8 cellular contexts compared by ENCODE assay signal in genomic region chr3:58332575-58333179, GRCh38. TPM values are rescaled to one million over a fixed set of nuclear protein-coding genes. Genes with fewer than 3 reads are reported as not detected.
A peak's percentile ranks its signal among the peaks of the same experiment; 100 is the strongest.
DNase-seq lines count a peak whose midpoint lies in the region; ATAC-seq and TF ChIP-seq lines count a peak whose summit lies in the region.

Gene PXK, plus strand, starts transcription at chr3:58332892. Its CDS starts 97 bp downstream, at chr3:58332989.

- peak; percentile 62 for DNase-seq in T-helper 22 cell (ENCODE audit: low read depth)
- peak in 57 of 58 donors; percentile 18 to 88 (median 77) for DNase-seq in anterior cingulate cortex (lab: John Stamatoyannopoulos, UW)
- peak; percentile 91 for DNase-seq in left ventricle myocardium superior
- peak; percentile 88 to 91 for DNase-seq in psoas muscle
- DNase-seq in ureter (ENCODE audit: low spot score), result peak; percentile 74

- peak within 1 kb of the TSS; percentile 71 for H3K9ac ChIP-seq in ES-I3 (ENCODE audit: low read depth, low read length)

- 0 to 1% (median 0%) methylated on average over 26 to 76 of the region's 76 CpGs for WGBS in psoas muscle, 3 donors

- no peak for TF ChIP-seq CTCF in psoas muscle (IDR thresholded peaks at IDR 0.05)

- H3K4me1 ChIP-seq in ES-I3 (ENCODE audit: insufficient read depth, low read length) (peaks cover 8% of the 10 kb centered on the region), psoas muscle (peaks cover 26% of the 10 kb centered on the region)

- 0 out of 2 replicates have a peak, but pooled peaks have one; percentile 6 for TF ChIP-seq EP300 in Ishikawa (IDR thresholded peaks at IDR 0.05; ENCODE audit: borderline replicate concordance)

- intact Hi-C loops in left ventricle myocardium superior (cut with micrococcal nuclease), result no loop called here
- intact Hi-C loops in psoas muscle (cut with DNase I), result loop anchor here (2.0 to 5.0 kb wide), 2 partner anchors 80 to 160 kb away; partner anchors contain the start of gene KCTD6 (in 2 of the 2)

- H3K27me3 ChIP-seq in psoas muscle (ENCODE audit: insufficient read depth in 3 of 3, low read length in 2 of 3), result no peaks in the 10 kb centered on the region

- peak; percentile 15; the same call in 1 of the 2 replicates for TF ChIP-seq RAD21 in Ishikawa (IDR thresholded peaks at IDR 0.05; ENCODE audit: low read depth)

- H3K27ac ChIP-seq in psoas muscle, result peak within 1 kb of the TSS; percentile 43

- H3K9me3 ChIP-seq in ES-I3 (ENCODE audit: control insufficient read depth, insufficient read depth, low read length) (no peaks in the 10 kb centered on the region), psoas muscle (no peaks in the 10 kb centered on the region)

- ATAC-seq in GM21529 (IDR thresholded peaks at IDR 0.05; ENCODE audit: unreplicated experiment) (peak; percentile 89), left ventricle myocardium superior (peak; percentile 97), psoas muscle (peak; percentile 95 to 98 (median 96))

- H3K4me3 ChIP-seq in psoas muscle, result peak within 1 kb of the TSS; percentile 70

- no peaks in the 10 kb centered on the region for H3K36me3 ChIP-seq in ES-I3 (ENCODE audit: insufficient read depth, low read length)
- H3K36me3 ChIP-seq in psoas muscle (ENCODE audit: insufficient read depth in 1 of 2, low read depth in 1 of 2), result no peaks in the 10 kb centered on the region

TF ChIP-seq in Ishikawa, 13 proteins besides CTCF, POLR2A, EP300 and RAD21:
- TF ChIP-seq NFIC (IDR thresholded peaks at IDR 0.05) (no peak; the same call in 1 of the 2 replicates), CEBPB (IDR thresholded peaks at IDR 0.05) (no peak), REST (IDR thresholded peaks at IDR 0.05; ENCODE audit: low read depth) (no peak), CREB1 (IDR thresholded peaks at IDR 0.05; ENCODE audit: low read depth) (no peak), TAF1 (IDR thresholded peaks at IDR 0.05; ENCODE audit: low read depth) (no peak), EGR1 (IDR thresholded peaks at IDR 0.05) (no peak), ZBTB7A (IDR thresholded peaks at IDR 0.05; ENCODE audit: low read depth) (0 out of 2 replicates have a peak, but pooled peaks have one; percentile 32), FOXM1 (IDR thresholded peaks at IDR 0.05; ENCODE audit: borderline replicate concordance, low read depth) (no peak), TEAD4 (IDR thresholded peaks at IDR 0.05) (peak; percentile 57), USF1 (IDR thresholded peaks at IDR 0.05) (peak; percentile 39; the same call in 1 of the 2 replicates), TCF12 (IDR thresholded peaks at IDR 0.05; ENCODE audit: low read depth) (no peak; the same call in 1 of the 2 replicates), YY1 (IDR thresholded peaks at IDR 0.05; ENCODE audit: low read depth) (no peak; the same call in 1 of the 2 replicates), MAX (IDR thresholded peaks at IDR 0.05) (peak; percentile 82)

RNA-seq across cellular contexts. Expression of gene PXK, which starts in this region (rescaled TPM):
- total RNA-seq in left ventricle myocardium superior (12.9 TPM), psoas muscle (10 to 100 TPM; 15.5 to 17.5 (median 16.5) TPM), ureter (26.8 TPM)
- polyA plus RNA-seq in psoas muscle, result 10 to 100 TPM in 1 of 3 donors, 1 to 10 TPM in 2; 3.4 to 14.7 (median 8.6) TPM

Comparison
In these comparisons a context has a peak if more than half of its experiments do, and no peak if none do; other contexts are left out.
1. Peak in every context shown above with its lines: DNase-seq, ATAC-seq, H3K4me3 ChIP-seq and H3K27ac ChIP-seq.